In the genomic region with DNA sequence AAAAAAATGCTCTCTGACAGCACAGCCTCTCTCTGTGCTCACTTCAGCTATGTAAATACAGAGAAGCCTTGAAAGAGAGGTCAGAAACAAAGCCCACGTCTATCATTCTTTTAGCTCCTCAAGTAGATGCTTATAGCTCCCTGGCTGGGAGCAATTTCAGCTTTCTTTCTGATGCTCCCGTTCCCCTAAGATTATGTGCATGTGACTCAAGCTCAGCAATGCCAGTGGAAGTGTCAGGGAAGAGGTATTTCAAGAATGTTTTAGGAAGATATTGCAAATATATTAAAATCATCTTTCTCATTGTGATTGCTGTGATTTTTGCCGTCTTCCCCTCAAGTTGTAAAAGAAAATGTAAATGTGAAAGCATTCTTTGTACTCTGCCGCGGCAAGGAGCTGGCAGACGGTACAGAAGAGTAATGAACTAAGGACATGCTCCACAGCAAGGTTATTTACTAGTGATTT, we compare ENCODE assay signal across 1 cellular context.
TF ChIP-seq lines count a peak whose summit lies in the region.

No MANE protein-coding gene starts in this region.

TF ChIP-seq in HepG2, 621 proteins besides CTCF, POLR2A, EP300 and RAD21:
- TF ChIP-seq, protein P1, sequence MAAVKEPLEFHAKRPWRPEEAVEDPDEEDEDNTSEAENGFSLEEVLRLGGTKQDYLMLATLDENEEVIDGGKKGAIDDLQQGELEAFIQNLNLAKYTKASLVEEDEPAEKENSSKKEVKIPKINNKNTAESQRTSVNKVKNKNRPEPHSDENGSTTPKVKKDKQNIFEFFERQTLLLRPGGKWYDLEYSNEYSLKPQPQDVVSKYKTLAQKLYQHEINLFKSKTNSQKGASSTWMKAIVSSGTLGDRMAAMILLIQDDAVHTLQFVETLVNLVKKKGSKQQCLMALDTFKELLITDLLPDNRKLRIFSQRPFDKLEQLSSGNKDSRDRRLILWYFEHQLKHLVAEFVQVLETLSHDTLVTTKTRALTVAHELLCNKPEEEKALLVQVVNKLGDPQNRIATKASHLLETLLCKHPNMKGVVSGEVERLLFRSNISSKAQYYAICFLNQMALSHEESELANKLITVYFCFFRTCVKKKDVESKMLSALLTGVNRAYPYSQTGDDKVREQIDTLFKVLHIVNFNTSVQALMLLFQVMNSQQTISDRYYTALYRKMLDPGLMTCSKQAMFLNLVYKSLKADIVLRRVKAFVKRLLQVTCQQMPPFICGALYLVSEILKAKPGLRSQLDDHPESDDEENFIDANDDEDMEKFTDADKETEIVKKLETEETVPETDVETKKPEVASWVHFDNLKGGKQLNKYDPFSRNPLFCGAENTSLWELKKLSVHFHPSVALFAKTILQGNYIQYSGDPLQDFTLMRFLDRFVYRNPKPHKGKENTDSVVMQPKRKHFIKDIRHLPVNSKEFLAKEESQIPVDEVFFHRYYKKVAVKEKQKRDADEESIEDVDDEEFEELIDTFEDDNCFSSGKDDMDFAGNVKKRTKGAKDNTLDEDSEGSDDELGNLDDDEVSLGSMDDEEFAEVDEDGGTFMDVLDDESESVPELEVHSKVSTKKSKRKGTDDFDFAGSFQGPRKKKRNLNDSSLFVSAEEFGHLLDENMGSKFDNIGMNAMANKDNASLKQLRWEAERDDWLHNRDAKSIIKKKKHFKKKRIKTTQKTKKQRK (IDR thresholded peaks at IDR 0.05; ENCODE audit: low read length) = no peak
- TF ChIP-seq, protein P2, sequence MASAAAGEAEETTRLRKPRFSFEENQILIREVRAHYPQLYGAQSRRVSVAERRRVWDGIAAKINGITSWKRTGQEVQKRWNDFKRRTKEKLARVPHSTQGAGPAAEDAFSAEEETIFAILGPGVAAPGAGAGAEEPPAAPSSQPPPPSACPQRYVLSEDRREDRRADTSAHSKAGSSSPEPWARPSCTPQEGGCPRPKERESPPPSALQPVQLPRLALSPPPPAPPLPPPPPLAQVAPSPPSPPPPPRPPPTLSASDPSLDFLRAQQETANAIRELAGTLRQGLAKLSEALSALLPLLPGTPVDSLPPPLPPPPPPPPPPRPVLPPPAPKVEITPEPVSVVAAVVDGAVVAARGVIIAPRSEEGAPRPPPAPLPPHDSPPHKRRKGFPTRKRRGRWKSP (CRISPR knock-in tag; IDR thresholded peaks at IDR 0.05) = no peak
- no peak for TF ChIP-seq RFXAP (CRISPR knock-in tag; IDR thresholded peaks at IDR 0.05; ENCODE audit: borderline replicate concordance)
- TF ChIP-seq, protein P3, sequence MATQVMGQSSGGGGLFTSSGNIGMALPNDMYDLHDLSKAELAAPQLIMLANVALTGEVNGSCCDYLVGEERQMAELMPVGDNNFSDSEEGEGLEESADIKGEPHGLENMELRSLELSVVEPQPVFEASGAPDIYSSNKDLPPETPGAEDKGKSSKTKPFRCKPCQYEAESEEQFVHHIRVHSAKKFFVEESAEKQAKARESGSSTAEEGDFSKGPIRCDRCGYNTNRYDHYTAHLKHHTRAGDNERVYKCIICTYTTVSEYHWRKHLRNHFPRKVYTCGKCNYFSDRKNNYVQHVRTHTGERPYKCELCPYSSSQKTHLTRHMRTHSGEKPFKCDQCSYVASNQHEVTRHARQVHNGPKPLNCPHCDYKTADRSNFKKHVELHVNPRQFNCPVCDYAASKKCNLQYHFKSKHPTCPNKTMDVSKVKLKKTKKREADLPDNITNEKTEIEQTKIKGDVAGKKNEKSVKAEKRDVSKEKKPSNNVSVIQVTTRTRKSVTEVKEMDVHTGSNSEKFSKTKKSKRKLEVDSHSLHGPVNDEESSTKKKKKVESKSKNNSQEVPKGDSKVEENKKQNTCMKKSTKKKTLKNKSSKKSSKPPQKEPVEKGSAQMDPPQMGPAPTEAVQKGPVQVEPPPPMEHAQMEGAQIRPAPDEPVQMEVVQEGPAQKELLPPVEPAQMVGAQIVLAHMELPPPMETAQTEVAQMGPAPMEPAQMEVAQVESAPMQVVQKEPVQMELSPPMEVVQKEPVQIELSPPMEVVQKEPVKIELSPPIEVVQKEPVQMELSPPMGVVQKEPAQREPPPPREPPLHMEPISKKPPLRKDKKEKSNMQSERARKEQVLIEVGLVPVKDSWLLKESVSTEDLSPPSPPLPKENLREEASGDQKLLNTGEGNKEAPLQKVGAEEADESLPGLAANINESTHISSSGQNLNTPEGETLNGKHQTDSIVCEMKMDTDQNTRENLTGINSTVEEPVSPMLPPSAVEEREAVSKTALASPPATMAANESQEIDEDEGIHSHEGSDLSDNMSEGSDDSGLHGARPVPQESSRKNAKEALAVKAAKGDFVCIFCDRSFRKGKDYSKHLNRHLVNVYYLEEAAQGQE (IDR thresholded peaks at IDR 0.05; ENCODE audit: borderline replicate concordance in 1 of 2, low read depth in 1 of 2, low read length in 2 of 2) = no peak
